15 cellular contexts compared by ENCODE assay signal in the genomic region with DNA sequence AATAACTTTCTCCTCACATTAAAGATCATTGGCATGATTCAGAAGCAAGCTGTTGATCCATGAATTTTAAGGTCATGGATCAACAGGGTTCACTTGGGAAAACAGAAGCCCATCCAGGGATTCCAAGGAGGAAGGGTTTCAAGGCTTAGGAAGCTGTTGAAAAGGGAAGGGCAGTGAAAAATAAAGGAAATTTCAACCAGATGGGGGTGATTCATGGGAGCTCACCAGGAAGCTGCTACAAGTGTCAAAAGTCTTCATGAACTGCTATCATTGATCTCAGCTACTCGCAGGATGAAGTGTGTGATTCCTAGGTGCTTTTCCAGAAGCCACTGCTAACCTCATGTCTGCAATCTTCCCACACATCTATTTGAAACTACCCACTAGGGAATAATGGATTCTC. TPM values are rescaled to one million over a fixed set of nuclear protein-coding genes. Genes with fewer than 3 reads are reported as not detected.
DNase-seq lines count a peak whose midpoint lies in the region; ATAC-seq and TF ChIP-seq lines count a peak whose summit lies in the region.
"Had no signal": no experiment of that assay in that cellular context is flagged by ENCODE, and none has a peak within 500 bp of the region (broad histone marks: within the 10 kb centered on the region; RNA-seq: fewer than 3 reads in every experiment).

No MANE protein-coding gene starts in this region.

- H4K20me1 ChIP-seq in hepatocyte (ENCODE audit: insufficient read depth, poor library complexity, severe bottlenecking) = no peaks in the 10 kb centered on the region

- TF ChIP-seq POLR2A in lower leg skin (IDR thresholded peaks at IDR 0.05) = no peak

- H3K79me2 ChIP-seq in hepatocyte = no peaks in the 10 kb centered on the region

- H2AFZ ChIP-seq in hepatocyte = no peak overlapping the region

- no peaks in the 10 kb centered on the region for H3K9me3 ChIP-seq in hepatocyte (ENCODE audit: low read depth)

- DNase-seq in GM03348 (ENCODE audit: low spot score) = peak; percentile 22
- peak; percentile 37 for DNase-seq in RKO (ENCODE audit: low spot score)
- no peak for DNase-seq in hepatocyte (ENCODE audit: low spot score)
- no peak for DNase-seq in NCI-H510A (lab: John Stamatoyannopoulos, UW)
- no peak for DNase-seq in hippocampal formation (lab: John Stamatoyannopoulos, UW)
- no peak for DNase-seq in lower leg skin (ENCODE audit: low spot score in 2 of 2)
- DNase-seq: ACHN; CD4-positive, alpha-beta memory T cell; DMS79; GOT3; H9 had no signal

- no peak overlapping the region for H3K4me2 ChIP-seq in hepatocyte
- H3K4me2 ChIP-seq: KMS-11 had no signal

- no peaks in the 10 kb centered on the region for H3K27me3 ChIP-seq in hepatocyte

- intact Hi-C loops in lower leg skin (cut with DNase I; ENCODE audit: low total_unique reads) = no loop called here

- H3K4me3 ChIP-seq in hepatocyte (no peak overlapping the region), lower leg skin (ENCODE audit: low read depth, poor library complexity, severe bottlenecking) (no peak overlapping the region)

- TF ChIP-seq CTCF in hepatocyte (IDR thresholded peaks at IDR 0.05; ENCODE audit: poor library complexity) = no peak
- TF ChIP-seq CTCF in lower leg skin (IDR thresholded peaks at IDR 0.05) = no peak

- H3K27ac ChIP-seq in hepatocyte = peak overlapping the region; percentile 70
- H3K27ac ChIP-seq: C4-2B, KMS-11 had no signal

- no peaks in the 10 kb centered on the region for H3K9me2 ChIP-seq in hepatocyte (replicated peaks; ENCODE audit: insufficient read depth)

- no peaks in the 10 kb centered on the region for H3K36me3 ChIP-seq in hepatocyte (replicated peaks; ENCODE audit: insufficient read depth, low read depth)

- peaks cover 16% of the 10 kb centered on the region for H3K4me1 ChIP-seq in hepatocyte (ENCODE audit: insufficient read depth)

- ATAC-seq in GM18858 (IDR thresholded peaks at IDR 0.05; ENCODE audit: unreplicated experiment) = no peak
- ATAC-seq: HepG2 had no signal

- 70% methylated on average over 1 of the region's 1 CpG for WGBS in hepatocyte (ENCODE audit: low lambda C conversion rate, missing lambda C conversion rate)
- 54 to 75% methylated on average over 1 of the region's 1 CpG for WGBS in lower leg skin, 2 donors

RNA-seq across cellular contexts. Expression of a gene that starts 26.3 kb away (rescaled TPM):
- total RNA-seq in hepatocyte (9.8 and 10.0 TPM in 2 replicates), lower leg skin (10 to 100 TPM in 3 of 4 donors, 1 to 10 TPM in 1; 9.1 to 40.4 (median 21.8) TPM)
- polyA plus RNA-seq in hepatocyte = 3.6 and 4.1 TPM in 2 replicates
- total RNA-seq: H9, HepG2 had no signal
- polyA plus RNA-seq: HepG2 had no signal

Comparison
In these comparisons a context has a peak if more than half of its experiments do, and no peak if none do; other contexts are left out.
1. DNase-seq: peak in GM03348 (single experiment) and RKO (single experiment); none in hepatocyte (single experiment), NCI-H510A (single experiment), hippocampal formation (0 of 2) and lower leg skin (0 of 2).